In genomic region chr3:108092556-108092955, GRCh38 we compare ENCODE assay signal across 11 cellular contexts. TPM values are rescaled to one million over a fixed set of nuclear protein-coding genes. Genes with fewer than 3 reads are reported as not detected.
DNase-seq lines count a peak whose midpoint lies in the region; ATAC-seq and TF ChIP-seq lines count a peak whose summit lies in the region.
"Had no signal": no experiment of that assay in that cellular context is flagged by ENCODE, and none has a peak within 500 bp of the region (broad histone marks: within the 10 kb centered on the region; RNA-seq: fewer than 3 reads in every experiment).

No MANE protein-coding gene starts in this region.

- DNase-seq in stimulated activated CD4-positive, alpha-beta T cell treated with anti-CD3 and anti-CD28 coated beads, Interleukin-15, amount 100 ng/mL, for 24 hours: peak; percentile 4
- DNase-seq in stimulated activated CD4-positive, alpha-beta T cell treated with anti-CD3 and anti-CD28 coated beads, Interleukin-4, amount 100 ng/mL, for 1 hour: no peak
- DNase-seq in T-helper 17 cell (no peak), immature natural killer cell (no peak), type B pancreatic cell (ENCODE audit: extremely low spot score, unreplicated experiment) (no peak), HCEC 1CT (no peak), Right ventricle myocardium superior (no peak)
- DNase-seq: NCI-H2029 treated with DMSO at 0.1 percent for 48 hours, T-helper 9 cell, testis had no signal

- ATAC-seq in T-helper 17 cell (no peak), GM19324 (IDR thresholded peaks at IDR 0.05; ENCODE audit: low FRiP score, unreplicated experiment) (no peak), Right ventricle myocardium superior (ENCODE audit: poor library complexity) (no peak)

- H3K27me3 Mint-ChIP-seq in T-helper 17 cell (no peaks in the 10 kb centered on the region), immature natural killer cell (ENCODE audit: low read depth in 3 of 3) (peaks cover 23 to 34% (median 28%) of the 10 kb centered on the region in 3 donors), type B pancreatic cell (peaks cover 7% of the 10 kb centered on the region)

- H3K4me1 Mint-ChIP-seq in T-helper 17 cell (peaks cover 40% of the 10 kb centered on the region), immature natural killer cell (peaks cover 48 to 52% of the 10 kb centered on the region in 2 donors), type B pancreatic cell (ENCODE audit: unreplicated experiment) (peaks cover 21% of the 10 kb centered on the region)

- no peak for TF ChIP-seq CTCF in type B pancreatic cell (conservative IDR thresholded peaks at IDR 0.05)

- H3K9me3 ChIP-seq in T-helper 17 cell (ENCODE audit: control insufficient read depth, low read length, poor library complexity, severe bottlenecking): no peaks in the 10 kb centered on the region
- H3K9me3 ChIP-seq: testis had no signal

- H3K27ac Mint-ChIP-seq in T-helper 17 cell (peak overlapping the region; percentile 98), immature natural killer cell (peak overlapping the region in 4 of 6 donors; percentile 98 to 100 (median 99)), type B pancreatic cell (peak overlapping the region; percentile 83)

- peaks cover 5% of the 10 kb centered on the region for H3K36me3 Mint-ChIP-seq in T-helper 17 cell (ENCODE audit: low read depth)
- H3K36me3 Mint-ChIP-seq in immature natural killer cell: peaks cover 0 to 9% (median 2%) of the 10 kb centered on the region in 3 donors
- H3K36me3 Mint-ChIP-seq in type B pancreatic cell: peaks cover 4% of the 10 kb centered on the region

- intact Hi-C loops in Right ventricle myocardium superior (cut with DNase I): loop anchor here (5.0 kb wide), 1 partner anchor 130 kb away; the partner anchor contains the start of gene IFT57

- peak overlapping the region; percentile 98 for H3K4me3 Mint-ChIP-seq in T-helper 17 cell
- H3K4me3 Mint-ChIP-seq in immature natural killer cell: peak overlapping the region; percentile 23 to 100 (median 93)
- peak overlapping the region; percentile 90 for H3K4me3 Mint-ChIP-seq in type B pancreatic cell

- H3K9me3 Mint-ChIP-seq in immature natural killer cell (peaks cover 0 to 2% (median 0%) of the 10 kb centered on the region in 6 donors), type B pancreatic cell (peaks cover 5% of the 10 kb centered on the region)

RNA-seq across cellular contexts. Expression of gene CD47, which starts 1.7 kb away (rescaled TPM):
- total RNA-seq in T-helper 17 cell (100 to 1,000 TPM; 150 to 170 TPM), type B pancreatic cell (ENCODE audit: low replicate concordance) (113 and 204 TPM in 2 replicates), Right ventricle myocardium superior (46.2 TPM)
- 100 to 1,000 TPM; 291 to 313 (median 291) TPM for polyA plus RNA-seq in immature natural killer cell
